In the genomic region with DNA sequence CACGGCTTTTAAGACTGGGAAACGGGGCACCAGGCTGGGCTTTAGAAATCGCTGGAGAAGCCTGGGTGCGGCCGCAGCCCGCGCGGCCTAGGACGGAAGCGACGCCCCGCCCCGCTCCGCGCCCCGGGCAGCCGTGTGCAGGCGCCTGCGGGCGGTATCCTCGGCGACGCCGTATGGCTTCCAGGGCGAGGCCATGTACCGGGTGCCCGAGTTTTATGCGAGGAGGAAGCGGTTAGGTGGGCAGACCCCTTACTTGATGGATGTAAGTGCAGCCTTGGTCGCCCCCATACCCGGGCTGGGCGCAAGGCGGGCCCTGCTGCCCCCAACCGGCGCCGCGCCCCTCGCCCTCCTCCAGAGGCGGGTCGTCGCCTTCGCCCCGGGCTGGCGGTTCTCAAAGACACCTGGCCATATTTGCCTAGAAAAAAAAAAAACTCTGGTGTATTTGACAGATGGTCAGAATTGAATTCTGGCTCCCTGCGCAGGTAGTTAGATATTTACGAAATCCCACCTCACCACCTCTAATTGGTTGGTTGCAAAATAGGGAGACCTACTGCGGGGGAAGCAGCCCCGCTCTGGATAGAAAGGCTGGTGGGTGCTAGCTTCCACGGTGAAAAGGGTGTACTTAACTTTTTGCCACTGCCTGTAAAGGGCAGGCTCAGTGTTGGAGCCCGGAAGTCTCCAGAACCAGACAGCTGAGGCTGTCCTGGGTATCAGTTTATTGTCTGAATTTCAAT, we compare ENCODE assay signal across 8 cellular contexts. TPM values are rescaled to one million over a fixed set of nuclear protein-coding genes. Genes with fewer than 3 reads are reported as not detected.
DNase-seq lines count a peak whose midpoint lies in the region; ATAC-seq and TF ChIP-seq lines count a peak whose summit lies in the region.

A gene with protein sequence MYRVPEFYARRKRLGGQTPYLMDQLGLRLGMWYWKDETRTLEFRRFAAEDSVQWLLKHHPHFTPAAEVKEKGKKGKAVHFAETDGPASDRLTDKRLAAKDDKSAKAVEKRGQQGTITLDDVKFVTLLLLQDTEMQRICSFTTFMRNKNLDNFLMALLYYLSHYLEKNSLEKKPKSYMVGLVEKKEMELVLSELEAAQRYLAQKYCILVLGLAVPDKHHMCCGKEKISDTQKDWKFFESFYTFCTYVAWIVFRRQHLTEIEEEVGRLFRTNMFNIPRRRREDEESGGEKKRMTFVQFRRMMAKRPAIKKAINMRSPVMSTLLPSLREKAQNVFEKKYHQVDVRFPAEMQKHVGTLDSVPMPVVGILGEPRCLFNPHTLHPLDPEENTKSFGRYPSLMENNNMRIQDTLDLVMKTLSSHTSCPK (plus strand): TSS at position 157 of the 734 bp plus-strand sequence. CDS start 37 bp downstream, at position 194.

- peak in 1 of 2 donors; percentile 12 for TF ChIP-seq POLR2A in Peyer's patch (IDR thresholded peaks at IDR 0.05)
- TF ChIP-seq POLR2A in GM18505 (IDR thresholded peaks at IDR 0.05; ENCODE audit: borderline replicate concordance, extremely low read depth, insufficient read depth, insufficient read length) = no peak

- no peak within 1 kb of the TSS for H3K9ac ChIP-seq in mammary epithelial cell (ENCODE audit: insufficient read depth, low read length)

- no peaks in the 10 kb centered on the region for H4K20me1 ChIP-seq in mammary epithelial cell (ENCODE audit: insufficient read depth, low read length)

- peak within 1 kb of the TSS; percentile 67 for H2AFZ ChIP-seq in mammary epithelial cell (ENCODE audit: low read depth, low read length)

- H3K4me3 Mint-ChIP-seq in HFFc6 = no peak within 1 kb of the TSS

- H3K79me2 ChIP-seq in mammary epithelial cell (ENCODE audit: insufficient read depth, low read length) = no peaks in the 10 kb centered on the region

- BruUV-seq in mammary epithelial cell (replicated peaks; lab: Mats Ljungman, UMichigan) = no TSS peak

- H3K36me3 Mint-ChIP-seq in HFFc6 (ENCODE audit: low read depth) = no peaks in the 10 kb centered on the region

- no peak for TF ChIP-seq CTCF in BE2C (IDR thresholded peaks at IDR 0.05; ENCODE audit: low read depth, low read length)
- no peak for TF ChIP-seq CTCF in HFFc6 (IDR thresholded peaks at IDR 0.05)
- peak in 2 of 6 experiments; percentile 13 to 22 for TF ChIP-seq CTCF in Peyer's patch (IDR thresholded peaks at IDR 0.05)
- TF ChIP-seq CTCF in mammary epithelial cell (conservative IDR thresholded peaks at IDR 0.05 in 1 of 2, IDR thresholded peaks at IDR 0.05 in 1 of 2; ENCODE audit: extremely low read depth in 1 of 2, insufficient read depth in 1 of 2, low read depth in 1 of 2, low read length in 2 of 2) = no peak
- peak in 1 of 2 donors; percentile 7 for TF ChIP-seq CTCF in left lung (IDR thresholded peaks at IDR 0.05)

- ATAC-seq in left lung (peak; percentile 98), GM18505 (IDR thresholded peaks at IDR 0.05; ENCODE audit: unreplicated experiment) (no peak), GM19455 (IDR thresholded peaks at IDR 0.05; ENCODE audit: unreplicated experiment) (no peak)

- DNase-seq in BE2C (peak; percentile 54), HFFc6 (no peak), Peyer's patch (peak in 2 of 3 donors; percentile 74 to 86), mammary epithelial cell (no peak), left lung (peak in 1 of 2 donors; percentile 89)
- DNase-seq in stimulated activated CD8-positive, alpha-beta memory T cell treated with anti-CD3 and anti-CD28 coated beads, Interleukin-4, amount 100 ng/mL, for 24 hours (ENCODE audit: low read depth) = peak; percentile 24

- peaks cover 7% of the 10 kb centered on the region; the same call in 1 of the 2 replicates for H3K4me1 Mint-ChIP-seq in HFFc6 (ENCODE audit: low read depth)

- H3K36me3 ChIP-seq in BE2C (no peaks in the 10 kb centered on the region), Peyer's patch (no peaks in the 10 kb centered on the region), mammary epithelial cell (ENCODE audit: insufficient read depth, low read length) (no peaks in the 10 kb centered on the region), left lung (no peaks in the 10 kb centered on the region)

- H3K27me3 ChIP-seq in BE2C = peaks cover 7% of the 10 kb centered on the region; the same call in 1 of the 2 replicates
- no peaks in the 10 kb centered on the region for H3K27me3 ChIP-seq in Peyer's patch
- peaks cover 6% of the 10 kb centered on the region for H3K27me3 ChIP-seq in mammary epithelial cell (ENCODE audit: insufficient read depth, low read length)
- peaks cover 11 to 37% of the 10 kb centered on the region in 2 donors for H3K27me3 ChIP-seq in left lung

- no peaks in the 10 kb centered on the region; the same call in 1 of the 2 replicates for H3K27me3 Mint-ChIP-seq in HFFc6 (ENCODE audit: insufficient read depth)

- H3K27ac ChIP-seq in Peyer's patch (peak within 1 kb of the TSS in 3 of 4 donors; percentile 44 to 68 (median 62)), mammary epithelial cell (ENCODE audit: insufficient read depth, low read depth, low read length) (no peak within 1 kb of the TSS), left lung (no peak within 1 kb of the TSS)

- 35% methylated on average over 13 of the region's 50 CpGs for WGBS in mammary epithelial cell (ENCODE audit: low coverage, missing lambda C conversion rate)

- in situ Hi-C loops in mammary epithelial cell (cut with MboI; ENCODE audit: low sequenced_read_pairs in 2 of 2) = loop anchor here (10.0 kb wide), 1 partner anchor 85 kb away; no protein-coding TSS in a partner anchor

- no peaks in the 10 kb centered on the region for H3K9me3 Mint-ChIP-seq in HFFc6

- H3K4me1 ChIP-seq in BE2C (no peaks in the 10 kb centered on the region), Peyer's patch (peaks cover 0 to 16% (median 3%) of the 10 kb centered on the region in 4 donors), mammary epithelial cell (ENCODE audit: insufficient read depth, low read length) (peaks cover 7% of the 10 kb centered on the region), left lung (peaks cover 0 to 13% of the 10 kb centered on the region in 2 donors)

- H3K9me3 ChIP-seq in BE2C = no peaks in the 10 kb centered on the region; the same call in 1 of the 2 replicates
- no peaks in the 10 kb centered on the region for H3K9me3 ChIP-seq in Peyer's patch
- no peaks in the 10 kb centered on the region for H3K9me3 ChIP-seq in mammary epithelial cell (replicated peaks; ENCODE audit: insufficient read depth, low read length)
- no peaks in the 10 kb centered on the region for H3K9me3 ChIP-seq in left lung

- intact Hi-C loops in mammary epithelial cell (cut with micrococcal nuclease) = no loop called here
- intact Hi-C loops in left lung (cut with DNase I) = loop anchor here in 1 of 2 donors (10.0 kb wide), 1 partner anchor 85 kb away; no protein-coding TSS in a partner anchor

- CTCF ChIA-PET in mammary epithelial cell (lab: Charles Lee; ENCODE audit: low non-redundant PET) = no interaction called here

- peak within 1 kb of the TSS; percentile 49; the same call in 1 of the 2 replicates for H3K27ac Mint-ChIP-seq in HFFc6

- dilution Hi-C loops in mammary epithelial cell (cut with HindIII; ENCODE audit: low sequenced_read_pairs) = no loop called here

- H3K4me2 ChIP-seq in mammary epithelial cell (ENCODE audit: insufficient read depth, low read depth, low read length) = peak within 1 kb of the TSS; percentile 70

- H3K4me3 ChIP-seq in BE2C (ENCODE audit: low read depth, low read length) (peak within 1 kb of the TSS; percentile 55), Peyer's patch (peak within 1 kb of the TSS; percentile 29 to 63 (median 56)), mammary epithelial cell (replicated peaks in 1 of 3; ENCODE audit: insufficient read depth in 1 of 3, low read depth in 2 of 3, low read length in 3 of 3) (no peak within 1 kb of the TSS), left lung (peak within 1 kb of the TSS; percentile 10 to 29)

RNA-seq across cellular contexts. Expression of the gene that starts here (rescaled TPM):
- 1.2 TPM for polyA plus RNA-seq in BE2C (2012; ENCODE audit: insufficient read depth, insufficient read length, low read depth)
- total RNA-seq in HFFc6 (2021; fragmentation: NEBNext Ultra II Directional; extraction: Animal tissue kit (Norgen Biotek cat#: 25700)) = under 1 TPM; 0.20 to 0.81 (median 0.27) TPM
- total RNA-seq in Peyer's patch (1 to 10 TPM in 3 of 4 donors, not detected in 1; 1.9 to 7.4 (median 2.1) TPM), mammary epithelial cell (1 to 10 TPM in 1 of 2 donors, not detected in 1; 1.7 TPM), left lung (1 to 10 TPM in 1 of 2 donors, under 1 TPM in 1; 0.47 to 2.1 TPM)
- polyA plus RNA-seq in mammary epithelial cell = 0.12 TPM
- polyA minus RNA-seq in mammary epithelial cell = not detected

Comparison
In these comparisons a context has a peak if more than half of its experiments do, and no peak if none do; other contexts are left out.
1. DNase-seq: peak in BE2C (single experiment), Peyer's patch (2 of 3) and stimulated activated CD8-positive, alpha-beta memory T cell treated with anti-CD3 and anti-CD28 coated beads, Interleukin-4, amount 100 ng/mL, for 24 hours (single experiment); none in HFFc6 (single experiment) and mammary epithelial cell (single experiment).
2. H3K4me3 ChIP-seq: peak in BE2C (single experiment), Peyer's patch (4 of 4) and left lung (2 of 2); none in mammary epithelial cell (0 of 3).
3. H3K27ac ChIP-seq: peak in Peyer's patch (3 of 4); none in mammary epithelial cell (single experiment) and left lung (0 of 2).